In genomic region chr4:2009651-2010233, GRCh38 we compare ENCODE assay signal across 8 cellular contexts. TPM values are rescaled to one million over a fixed set of nuclear protein-coding genes. Genes with fewer than 3 reads are reported as not detected.
DNase-seq lines count a peak whose midpoint lies in the region; ATAC-seq and TF ChIP-seq lines count a peak whose summit lies in the region.

No MANE protein-coding gene starts in this region.

- peak overlapping the region; percentile 89 for H3K4me3 Mint-ChIP-seq in activated CD4-positive, alpha-beta memory T cell treated with anti-CD3 and anti-CD28 coated beads, Interleukin-2, amount 10 ng/mL, durations not matched to agents 7 days and 5 days

- H3K4me1 Mint-ChIP-seq in activated CD4-positive, alpha-beta memory T cell treated with anti-CD3 and anti-CD28 coated beads, Interleukin-2, amount 10 ng/mL, durations not matched to agents 7 days and 5 days: peaks cover 34% of the 10 kb centered on the region

- ATAC-seq in HG02610 (IDR thresholded peaks at IDR 0.05; ENCODE audit: unreplicated experiment): no peak

- CTCF ChIA-PET in HEK293T (lab: Yijun Ruan, JAX): interaction anchor here (0.8 to 1.3 kb wide), 3 partner anchors 25 to 168 kb away, joined by 3 read pairs; no protein-coding TSS in a partner anchor
- CTCF ChIA-PET in activated CD4-positive, alpha-beta memory T cell treated with anti-CD3 and anti-CD28 coated beads, Interleukin-2, amount 10 ng/mL, durations not matched to agents 7 days and 5 days (lab: Charles Lee): interaction anchor here (0.8 to 1.6 kb wide), 4 partner anchors 9 to 261 kb away, joined by 3 to 5 read pairs (median 3); no protein-coding TSS in a partner anchor

- DNase-seq in D341Med (ENCODE audit: low spot score): peak; percentile 87
- DNase-seq in HEK293T (ENCODE audit: extremely low spot score): peak; percentile 77
- peak; percentile 13 for DNase-seq in NCI-H446 treated with DMSO at 0.1 percent for 48 hours (lab: John Stamatoyannopoulos, UW)
- DNase-seq in activated CD4-positive, alpha-beta memory T cell treated with anti-CD3 and anti-CD28 coated beads, Interleukin-2, amount 10 ng/mL, durations not matched to agents 7 days and 5 days: peak; percentile 60
- peak; percentile 33 for DNase-seq in effector CD8-positive, alpha-beta T cell (lab: John Stamatoyannopoulos, UW)
- peak; percentile 69 to 77 for DNase-seq in lung microvascular endothelial cell (ENCODE audit: low read depth in 2 of 2)
- DNase-seq in stimulated activated CD8-positive, alpha-beta memory T cell treated with anti-CD3 and anti-CD28 coated beads, Interleukin-15, amount 100 ng/mL, for 1 hour (ENCODE audit: low read depth): peak; percentile 12

- peaks cover 18% of the 10 kb centered on the region for H3K36me3 Mint-ChIP-seq in activated CD4-positive, alpha-beta memory T cell treated with anti-CD3 and anti-CD28 coated beads, Interleukin-2, amount 10 ng/mL, durations not matched to agents 7 days and 5 days (ENCODE audit: low read depth)

- H3K9me3 Mint-ChIP-seq in activated CD4-positive, alpha-beta memory T cell treated with anti-CD3 and anti-CD28 coated beads, Interleukin-2, amount 10 ng/mL, durations not matched to agents 7 days and 5 days: no peaks in the 10 kb centered on the region

- POLR2A ChIA-PET in HEK293T (lab: Yijun Ruan, JAX): interaction anchor here (0.6 to 2.1 kb wide), 16 partner anchors 8 to 289 kb away, joined by 3 to 10 read pairs (median 4); partner anchors contain the start of genes HAUS3, POLN, TACC3 and TMEM129
- POLR2A ChIA-PET in activated CD4-positive, alpha-beta memory T cell treated with anti-CD3 and anti-CD28 coated beads, Interleukin-2, amount 10 ng/mL, durations not matched to agents 7 days and 5 days (lab: Charles Lee): interaction anchor here (0.7 to 2.1 kb wide), 15 partner anchors 8 to 459 kb away, joined by 3 to 12 read pairs (median 5); partner anchors contain the start of genes HAUS3, NSD2, POLN and RNF4

- H3K27me3 Mint-ChIP-seq in activated CD4-positive, alpha-beta memory T cell treated with anti-CD3 and anti-CD28 coated beads, Interleukin-2, amount 10 ng/mL, durations not matched to agents 7 days and 5 days: peaks cover 6% of the 10 kb centered on the region

- H3K27ac Mint-ChIP-seq in activated CD4-positive, alpha-beta memory T cell treated with anti-CD3 and anti-CD28 coated beads, Interleukin-2, amount 10 ng/mL, durations not matched to agents 7 days and 5 days: peak overlapping the region; percentile 80

TF ChIP-seq in HEK293T, 16 proteins besides CTCF, POLR2A, EP300 and RAD21:
- TF ChIP-seq SUZ12 (IDR thresholded peaks at IDR 0.05): no peak
- 0 out of 2 replicates have a peak, but pooled peaks have one; percentile 42 for TF ChIP-seq L3MBTL2 (conservative IDR thresholded peaks at IDR 0.05)

RNA-seq across cellular contexts. Expression of gene NELFA, which starts 1.0 kb away (rescaled TPM):
- total RNA-seq in activated CD4-positive, alpha-beta memory T cell treated with anti-CD3 and anti-CD28 coated beads, Interleukin-2, amount 10 ng/mL, durations not matched to agents 7 days and 5 days: 10 to 100 TPM; 34.2 to 36.0 TPM
- total RNA-seq in lung microvascular endothelial cell: 8.5 and 10.3 TPM in 2 replicates

RNA-seq across cellular contexts. Expression of gene NAT8L, which starts 49.4 kb away (rescaled TPM):
- under 1 TPM; 0.08 to 0.10 TPM for total RNA-seq in activated CD4-positive, alpha-beta memory T cell treated with anti-CD3 and anti-CD28 coated beads, Interleukin-2, amount 10 ng/mL, durations not matched to agents 7 days and 5 days
- under 0.01 TPM in 2 replicates for total RNA-seq in lung microvascular endothelial cell

Comparison
In these comparisons a context has a peak if more than half of its experiments do, and no peak if none do; other contexts are left out.
1. DNase-seq: peak in every context shown above with its lines; median percentile 87 in D341Med; 77 in HEK293T; 73 in lung microvascular endothelial cell; 60 in activated CD4-positive, alpha-beta memory T cell treated with anti-CD3 and anti-CD28 coated beads, Interleukin-2, amount 10 ng/mL, durations not matched to agents 7 days and 5 days; 33 in effector CD8-positive, alpha-beta T cell; 13 in NCI-H446 treated with DMSO at 0.1 percent for 48 hours; 12 in stimulated activated CD8-positive, alpha-beta memory T cell treated with anti-CD3 and anti-CD28 coated beads, Interleukin-15, amount 100 ng/mL, for 1 hour.